24 cellular contexts compared by ENCODE assay signal in genomic region chr15:101425787-101426365, GRCh38.
"Had no signal": no experiment of that assay in that cellular context is flagged by ENCODE, and none has a peak within 500 bp of the region (broad histone marks: within the 10 kb centered on the region; RNA-seq: fewer than 3 reads in every experiment).

No MANE protein-coding gene starts in this region.

- H3K36me3 Mint-ChIP-seq: T-cell had no signal

- H3K36me3 ChIP-seq: breast epithelium had no signal

- H3K4me3 Mint-ChIP-seq: activated CD8-positive, alpha-beta T cell treated with anti-CD3 and anti-CD28 coated beads, Interleukin-2, amount 10 ng/mL, durations not matched to agents 7 days and 5 days; T-cell had no signal

- H3K27ac Mint-ChIP-seq: activated CD8-positive, alpha-beta T cell treated with anti-CD3 and anti-CD28 coated beads, Interleukin-2, amount 10 ng/mL, durations not matched to agents 7 days and 5 days; T-cell had no signal

- H3K27ac ChIP-seq: breast epithelium, SK-N-MC had no signal

- H3K4me1 Mint-ChIP-seq: T-cell had no signal

- DNase-seq: activated CD4-positive, alpha-beta T cell treated with anti-CD3 and anti-CD28 coated beads for 48 hours; activated CD4-positive, alpha-beta T cell treated with anti-CD3 and anti-CD28 coated beads, Interleukin-2, amount 50 U/mL, for 4 hours; activated CD4-positive, CD25-positive, alpha-beta regulatory T cell treated with anti-CD3 and anti-CD28 coated beads, Interleukin-2, amount 50 U/mL, for 72 hours; activated CD8-positive, alpha-beta T cell treated with anti-CD3 and anti-CD28 coated beads, Interleukin-2, amount 10 ng/mL, durations not matched to agents 7 days and 5 days; activated naive CD4-positive, alpha-beta T cell treated with anti-CD3 and anti-CD28 coated beads, Interleukin-2, amount 50 U/mL, for 16 hours; aorta; caudate nucleus; KG1; NCI-H1048; NCI-H146; NCI-H187 treated with DMSO at 0.1 percent for 48 hours; NCI-H2171; NCI-H2227 treated with DMSO at 0.1 percent for 48 hours; NCI-H446 treated with DMSO at 0.1 percent for 48 hours; NCI-H524 treated with DMSO at 0.1 percent for 48 hours; NCI-H774; OCI-M1; RPMI8226; T-cell; T-helper 2 cell had no signal

- ATAC-seq: activated CD8-positive, alpha-beta T cell treated with anti-CD3 and anti-CD28 coated beads, Interleukin-2, amount 10 ng/mL, durations not matched to agents 7 days and 5 days; Panc1; Right ventricle myocardium inferior; T-cell had no signal

- H3K4me1 ChIP-seq: breast epithelium had no signal

- H3K27me3 ChIP-seq: breast epithelium had no signal

- H3K4me3 ChIP-seq: breast epithelium, SK-N-MC had no signal
